9 cellular contexts compared by ENCODE assay signal in the genomic region with DNA sequence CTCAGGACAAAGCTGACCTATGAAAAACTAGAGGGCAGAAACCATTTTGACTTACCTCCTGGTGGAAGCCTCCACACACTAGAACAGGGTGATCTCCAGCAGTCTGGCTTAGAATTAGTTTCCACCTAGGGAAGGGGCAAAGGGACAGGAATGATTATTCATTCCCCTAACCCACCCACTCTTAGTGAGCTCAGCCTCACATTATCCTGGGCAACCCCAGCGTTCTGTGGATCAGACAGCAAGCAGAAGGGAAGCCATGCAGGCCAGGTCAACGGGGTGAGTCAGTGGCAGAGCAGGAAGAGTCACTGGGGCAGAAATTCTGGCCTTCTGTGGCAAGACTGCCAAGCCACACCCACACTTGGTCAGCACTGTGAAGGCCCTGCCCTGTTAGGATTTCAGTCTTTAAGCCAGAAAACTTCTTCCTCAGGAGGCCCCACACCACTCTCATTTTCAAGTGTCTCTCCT. TPM values are rescaled to one million over a fixed set of nuclear protein-coding genes. Genes with fewer than 3 reads are reported as not detected.
DNase-seq lines count a peak whose midpoint lies in the region; ATAC-seq and TF ChIP-seq lines count a peak whose summit lies in the region.
"Had no signal": no experiment of that assay in that cellular context is flagged by ENCODE, and none has a peak within 500 bp of the region (broad histone marks: within the 10 kb centered on the region; RNA-seq: fewer than 3 reads in every experiment).

No MANE protein-coding gene starts in this region.

- H3K4me3 Mint-ChIP-seq in activated T-cell treated with anti-CD3 and anti-CD28 coated beads, Interleukin-2, amount 50 U/mL, for 24 hours = no peak overlapping the region
- H3K4me3 Mint-ChIP-seq: neural crest cell had no signal

- CTCF ChIA-PET in IMR-90 (lab: Yijun Ruan, JAX) = interaction anchor here (2.0 kb wide), 1 partner anchor 45 kb away, joined by 7 read pairs; no protein-coding TSS in a partner anchor

- POLR2A ChIA-PET in IMR-90 (lab: Charles Lee; ENCODE audit: unreplicated experiment) = no interaction called here

- H3K27ac Mint-ChIP-seq in activated T-cell treated with anti-CD3 and anti-CD28 coated beads, Interleukin-2, amount 50 U/mL, for 24 hours = peak overlapping the region; percentile 26

- peak overlapping the region; percentile 78 for H3K18ac ChIP-seq in IMR-90 (ENCODE audit: low read depth, low read length)

- peak overlapping the region; percentile 45; the same call in 1 of the 2 replicates for H2BK20ac ChIP-seq in IMR-90 (ENCODE audit: low read depth, low read length)

- H3K27ac ChIP-seq in IMR-90 (ENCODE audit: insufficient read depth, low read length) (peak overlapping the region; percentile 73), left ventricle myocardium inferior (replicated peaks) (peak overlapping the region; percentile 76), rectal smooth muscle tissue (ENCODE audit: low read depth, low read length) (peak overlapping the region; percentile 70)

- intact Hi-C loops in IMR-90 (cut with micrococcal nuclease) (no loop called here), left ventricle myocardium inferior (cut with micrococcal nuclease) (no loop called here)

- H2AK5ac ChIP-seq in IMR-90 (ENCODE audit: low read depth, low read length) = peak overlapping the region; percentile 97

- ATAC-seq in IMR-90 (ENCODE audit: low read depth) (peak; percentile 86), GM19467 (IDR thresholded peaks at IDR 0.05; ENCODE audit: unreplicated experiment) (no peak)

- peaks cover 35 to 67% of the 10 kb centered on the region in 2 experiments for H3K79me1 ChIP-seq in IMR-90 (ENCODE audit: low read depth in 1 of 2, low read length in 2 of 2)

- H3K27me3 ChIP-seq in IMR-90 (ENCODE audit: control insufficient read depth, insufficient read depth, low read length) (no peaks in the 10 kb centered on the region), adipocyte (replicated peaks; ENCODE audit: control insufficient read depth, insufficient read depth, low read length) (no peaks in the 10 kb centered on the region), left ventricle myocardium inferior (ENCODE audit: low read depth) (no peaks in the 10 kb centered on the region), rectal smooth muscle tissue (ENCODE audit: control insufficient read depth, insufficient read depth, low read length) (no peaks in the 10 kb centered on the region)

- peak overlapping the region; percentile 26 to 92; a peak in 3 of 4 replicates for H4K8ac ChIP-seq in IMR-90 (ENCODE audit: low read depth in 2 of 2, low read length in 2 of 2)

- peak overlapping the region; percentile 79 for H4K91ac ChIP-seq in IMR-90 (ENCODE audit: insufficient read depth, low read depth, low read length)

- peak overlapping the region; percentile 60 for H3K9ac ChIP-seq in IMR-90 (ENCODE audit: low read depth, low read length)
- peak overlapping the region; percentile 83 for H3K9ac ChIP-seq in adipocyte (ENCODE audit: low read length)
- no peak overlapping the region for H3K9ac ChIP-seq in rectal smooth muscle tissue (ENCODE audit: low read length)

- peak overlapping the region; percentile 53 for H2AFZ ChIP-seq in IMR-90 (replicated peaks; ENCODE audit: low read length, poor library complexity)

- 0% methylated on average over 1 of the region's 2 CpGs; no CpG with 5 or more reads in 1 of the 2 experiments for WGBS in IMR-90 (ENCODE audit: extremely low coverage in 2 of 2, insufficient read length in 1 of 2), 2 experiments

- H4K5ac ChIP-seq in IMR-90 (ENCODE audit: low read depth, low read length) = peak overlapping the region; percentile 85

- peaks cover 62% of the 10 kb centered on the region for H3K36me3 Mint-ChIP-seq in activated T-cell treated with anti-CD3 and anti-CD28 coated beads, Interleukin-2, amount 50 U/mL, for 24 hours (ENCODE audit: low read depth)

- no TSS peak for BruUV-seq in IMR-90 (replicated peaks; lab: Mats Ljungman, UMichigan)

- H3K4me1 Mint-ChIP-seq in activated T-cell treated with anti-CD3 and anti-CD28 coated beads, Interleukin-2, amount 50 U/mL, for 24 hours (ENCODE audit: low read depth) = peaks cover 49% of the 10 kb centered on the region

- H3K4ac ChIP-seq in IMR-90 (ENCODE audit: low read depth, low read length) = peak overlapping the region; percentile 85

- no peak for DNase-seq in activated T-cell treated with anti-CD3 and anti-CD28 coated beads, Interleukin-2, amount 50 U/mL, for 24 hours
- DNase-seq in activated T-cell treated with anti-CD3 and anti-CD28 coated beads, Interleukin-2, amount 50 U/mL, for 1 hour = no peak
- peak; percentile 84 for DNase-seq in IMR-90
- DNase-seq in adipocyte (ENCODE audit: low read depth) = peak; percentile 89
- peak; percentile 79 for DNase-seq in left ventricle myocardium inferior
- DNase-seq in T-helper 9 cell = no peak

- H2BK5ac ChIP-seq in IMR-90 (ENCODE audit: low read depth, low read length, poor library complexity, severe bottlenecking) = peak overlapping the region; percentile 86

- H3K4me1 ChIP-seq in IMR-90 (ENCODE audit: control insufficient read depth, insufficient read depth, low read length) = peaks cover 30% of the 10 kb centered on the region
- H3K4me1 ChIP-seq in adipocyte (ENCODE audit: control insufficient read depth, insufficient read depth, low read length) = peaks cover 64% of the 10 kb centered on the region
- peaks cover 55% of the 10 kb centered on the region for H3K4me1 ChIP-seq in left ventricle myocardium inferior
- peaks cover 31% of the 10 kb centered on the region for H3K4me1 ChIP-seq in rectal smooth muscle tissue (ENCODE audit: control insufficient read depth, insufficient read depth, low read length)

- no peaks in the 10 kb centered on the region; the same call in 1 of the 2 replicates for H3K36me3 ChIP-seq in IMR-90 (ENCODE audit: control insufficient read depth, insufficient read depth, low read length)
- H3K36me3 ChIP-seq in adipocyte (ENCODE audit: control insufficient read depth, insufficient read depth, low read length, severe bottlenecking) = peaks cover 3% of the 10 kb centered on the region
- no peaks in the 10 kb centered on the region for H3K36me3 ChIP-seq in left ventricle myocardium inferior
- H3K36me3 ChIP-seq in rectal smooth muscle tissue (ENCODE audit: control insufficient read depth, insufficient read depth, low read length) = no peaks in the 10 kb centered on the region

- dilution Hi-C loops in IMR-90 (cut with HindIII; ENCODE audit: low sequenced_read_pairs, unreplicated experiment) = no loop called here

- H3K4me2 ChIP-seq in IMR-90 (ENCODE audit: low read depth, low read length) = peak overlapping the region; percentile 72

- TF ChIP-seq RAD21 in IMR-90 (IDR thresholded peaks at IDR 0.05; ENCODE audit: low read length) = no peak

- no peak for TF ChIP-seq POLR2A in IMR-90 (IDR thresholded peaks at IDR 0.05; ENCODE audit: low read depth, low read length)

- H2AK9ac ChIP-seq in IMR-90 (replicated peaks; ENCODE audit: low read depth, low read length, poor library complexity) = peak overlapping the region; percentile 3

- peak overlapping the region; percentile 91 for H3K14ac ChIP-seq in IMR-90 (replicated peaks; ENCODE audit: low read depth, low read length)

- peaks cover 7% of the 10 kb centered on the region; the same call in 1 of the 2 replicates for H4K20me1 ChIP-seq in IMR-90 (ENCODE audit: insufficient read depth, low read length)

- no peaks in the 10 kb centered on the region for H3K27me3 Mint-ChIP-seq in activated T-cell treated with anti-CD3 and anti-CD28 coated beads, Interleukin-2, amount 50 U/mL, for 24 hours

- TF ChIP-seq CTCF in IMR-90 (conservative IDR thresholded peaks at IDR 0.05; ENCODE audit: low read depth, low read length) = no peak
- no peak for TF ChIP-seq CTCF in left ventricle myocardium inferior (IDR thresholded peaks at IDR 0.05; ENCODE audit: borderline replicate concordance)

- H3K23ac ChIP-seq in IMR-90 (ENCODE audit: low read depth, low read length) = peak overlapping the region; percentile 50; the same call in 1 of the 2 replicates

- no peaks in the 10 kb centered on the region for H3K9me3 ChIP-seq in IMR-90 (ENCODE audit: control insufficient read depth, insufficient read depth, low read length)
- no peaks in the 10 kb centered on the region for H3K9me3 ChIP-seq in adipocyte (ENCODE audit: control insufficient read depth, low read length)
- H3K9me3 ChIP-seq in left ventricle myocardium inferior (replicated peaks) = no peaks in the 10 kb centered on the region

- peak overlapping the region; percentile 83 for H3K56ac ChIP-seq in IMR-90 (ENCODE audit: extremely low read depth, insufficient read depth, low read length)

- H2BK120ac ChIP-seq in IMR-90 (ENCODE audit: low read depth, low read length) = peak overlapping the region; percentile 75

- no peaks in the 10 kb centered on the region for H3K9me3 Mint-ChIP-seq in activated T-cell treated with anti-CD3 and anti-CD28 coated beads, Interleukin-2, amount 50 U/mL, for 24 hours
- H3K9me3 Mint-ChIP-seq: neural crest cell had no signal

- in situ Hi-C loops in IMR-90 (cut with MboI; ENCODE audit: low sequenced_read_pairs) = no loop called here

- peak overlapping the region; percentile 86 for H2BK15ac ChIP-seq in IMR-90 (ENCODE audit: low read depth, low read length)

- H3K9me1 ChIP-seq in IMR-90 (ENCODE audit: insufficient read depth, low read length) = peaks cover 21% of the 10 kb centered on the region

- H3K4me3 ChIP-seq in IMR-90 (ENCODE audit: insufficient read depth, low read depth, low read length) (no peak overlapping the region), adipocyte (ENCODE audit: low read length) (peak overlapping the region; percentile 57), left ventricle myocardium inferior (peak overlapping the region; percentile 24), rectal smooth muscle tissue (ENCODE audit: low read length) (no peak overlapping the region)

RNA-seq across cellular contexts. Expression of gene NUMA1, which starts 10.5 kb away (rescaled TPM):
- 56.7 and 61.7 TPM in 2 replicates for total RNA-seq in IMR-90 (2012; rRNA removed)
- 97.0 and 107 TPM in 2 replicates for polyA plus RNA-seq in IMR-90 (2012; rRNA removed)
- 29.3 and 55.3 TPM in 2 replicates for polyA plus RNA-seq in IMR-90 (2012; cell fraction: cytosol; rRNA removed)
- 250 and 340 TPM in 2 replicates for polyA plus RNA-seq in IMR-90 (2012; cell fraction: nucleus; rRNA removed; ENCODE audit: low replicate concordance)
- 82.5 TPM for total RNA-seq in left ventricle myocardium inferior

RNA-seq across cellular contexts. Expression of gene LRRC51, which starts 10.8 kb away (rescaled TPM):
- total RNA-seq in IMR-90 (2012; rRNA removed) = 4.4 and 5.6 TPM in 2 replicates
- 5.3 and 6.3 TPM in 2 replicates for polyA plus RNA-seq in IMR-90 (2012; rRNA removed)
- polyA plus RNA-seq in IMR-90 (2012; cell fraction: cytosol; rRNA removed) = 3.2 and 6.6 TPM in 2 replicates
- 2.7 and 4.4 TPM in 2 replicates for polyA plus RNA-seq in IMR-90 (2012; cell fraction: nucleus; rRNA removed; ENCODE audit: low replicate concordance)
- total RNA-seq in left ventricle myocardium inferior = 3.5 TPM

RNA-seq across cellular contexts. Expression of gene LAMTOR1, which starts 33.3 kb away (rescaled TPM):
- total RNA-seq in IMR-90 (2012; rRNA removed) (118 and 137 TPM in 2 replicates), left ventricle myocardium inferior (82.0 TPM)
- 126 and 131 TPM in 2 replicates for polyA plus RNA-seq in IMR-90 (2012; rRNA removed)
- polyA plus RNA-seq in IMR-90 (2012; cell fraction: cytosol; rRNA removed) = 138 and 178 TPM in 2 replicates
- polyA plus RNA-seq in IMR-90 (2012; cell fraction: nucleus; rRNA removed; ENCODE audit: low replicate concordance) = 55.2 and 81.9 TPM in 2 replicates

RNA-seq across cellular contexts. Expression of gene TOMT, which starts 35.9 kb away (rescaled TPM):
- total RNA-seq in IMR-90 (2012; rRNA removed) (not detected in 2 replicates), left ventricle myocardium inferior (not detected)
- not detected in 2 replicates for polyA plus RNA-seq in IMR-90 (2012; rRNA removed)
- 0.05 TPM in 1 of 2 replicates, not detected in the other for polyA plus RNA-seq in IMR-90 (2012; cell fraction: cytosol; rRNA removed)
- 0.39 and 0.64 TPM in 2 replicates for polyA plus RNA-seq in IMR-90 (2012; cell fraction: nucleus; rRNA removed; ENCODE audit: low replicate concordance)
- total RNA-seq: neural crest cell had no signal

RNA-seq across cellular contexts. Expression of gene ANAPC15, which starts 42.7 kb away (rescaled TPM):
- total RNA-seq in IMR-90 (2012; rRNA removed) = 66.3 and 108 TPM in 2 replicates
- 78.7 and 84.2 TPM in 2 replicates for polyA plus RNA-seq in IMR-90 (2012; rRNA removed)
- 46.5 and 88.3 TPM in 2 replicates for polyA plus RNA-seq in IMR-90 (2012; cell fraction: cytosol; rRNA removed)
- 15.0 and 38.6 TPM in 2 replicates for polyA plus RNA-seq in IMR-90 (2012; cell fraction: nucleus; rRNA removed; ENCODE audit: low replicate concordance)
- 43.9 TPM for total RNA-seq in left ventricle myocardium inferior

Comparison
In these comparisons a context has a peak if more than half of its experiments do, and no peak if none do; other contexts are left out.
1. DNase-seq: peak in IMR-90 (single experiment), adipocyte (single experiment) and left ventricle myocardium inferior (single experiment); none in activated T-cell treated with anti-CD3 and anti-CD28 coated beads, Interleukin-2, amount 50 U/mL, for 24 hours (single experiment), activated T-cell treated with anti-CD3 and anti-CD28 coated beads, Interleukin-2, amount 50 U/mL, for 1 hour (single experiment) and T-helper 9 cell (single experiment).
2. H3K4me3 ChIP-seq: peak in adipocyte (single experiment) and left ventricle myocardium inferior (single experiment); none in IMR-90 (single experiment) and rectal smooth muscle tissue (single experiment).
3. Peak in every context shown above with its lines, with median percentiles within 50 percentile points of each other: H3K27ac ChIP-seq.